ENCODE assay signal across 26 cellular contexts in the genomic region with DNA sequence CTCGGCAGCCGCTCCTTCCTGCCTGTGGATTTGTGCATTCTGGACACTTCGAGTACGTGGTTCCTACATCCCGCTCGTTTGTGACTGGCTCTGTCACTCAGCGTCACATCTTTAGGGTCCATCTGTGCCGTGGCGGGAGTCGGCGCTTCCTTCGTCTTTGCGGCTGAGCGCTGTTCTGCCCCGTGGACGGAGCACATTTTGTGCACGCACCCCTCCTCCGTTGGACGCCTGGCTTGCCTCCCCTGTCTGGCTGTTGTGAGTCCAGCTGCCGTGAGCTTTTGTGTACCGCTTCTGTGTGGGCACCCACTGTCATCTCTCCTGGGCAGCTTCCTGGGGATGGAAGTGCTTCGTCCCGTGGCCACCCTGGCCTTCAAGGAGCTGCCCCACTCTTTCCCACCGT.
"Had no signal": no experiment of that assay in that cellular context is flagged by ENCODE, and none has a peak within 500 bp of the region (broad histone marks: within the 10 kb centered on the region; RNA-seq: fewer than 3 reads in every experiment).

No MANE protein-coding gene starts in this region.

- H3K36me3 ChIP-seq: colonic mucosa, tibial artery had no signal

- H3K4me1 Mint-ChIP-seq: activated naive CD4-positive, alpha-beta T cell treated with anti-CD3 and anti-CD28 coated beads, Interleukin-2, amount 10 ng/mL, durations not matched to agents 7 days and 5 days; central memory CD8-positive, alpha-beta T cell; nephron; stimulated activated naive CD8-positive, alpha-beta T cell treated with anti-CD3 and anti-CD28 coated beads, Interleukin-15, amount 100 ng/mL, for 72 hours had no signal

- H3K79me2 ChIP-seq: hepatocyte had no signal

- ATAC-seq: activated T-cell treated with anti-CD3 and anti-CD28 coated beads, Interleukin-2, amount 50 U/mL, for 72 hours; effector memory CD8-positive, alpha-beta T cell; esophagus mucosa; left ventricle myocardium superior; stimulated activated effector memory CD8-positive, alpha-beta T cell treated with anti-CD3 and anti-CD28 coated beads, Interleukin-12 subunit alpha, Interleukin-12 subunit beta, amount 100 ng/mL, for 72 hours; stimulated activated naive CD8-positive, alpha-beta T cell treated with anti-CD3 and anti-CD28 coated beads, Interleukin-15, amount 100 ng/mL, for 72 hours had no signal

- H3K4me2 ChIP-seq: hepatocyte had no signal

- H3K36me3 Mint-ChIP-seq: activated CD4-positive, alpha-beta memory T cell treated with anti-CD3 and anti-CD28 coated beads for 36 hours; activated naive CD4-positive, alpha-beta T cell treated with anti-CD3 and anti-CD28 coated beads, Interleukin-2, amount 10 ng/mL, durations not matched to agents 7 days and 5 days; brain; immature natural killer cell; memory B cell; stimulated activated effector memory CD8-positive, alpha-beta T cell treated with anti-CD3 and anti-CD28 coated beads, Interleukin-12 subunit alpha, Interleukin-12 subunit beta, amount 100 ng/mL, for 72 hours had no signal

- H3K27ac ChIP-seq: colonic mucosa, hepatocyte had no signal

- DNase-seq: activated CD4-positive, alpha-beta memory T cell treated with anti-CD3 and anti-CD28 coated beads for 36 hours; activated CD4-positive, alpha-beta T cell treated with anti-CD3 and anti-CD28 coated beads for 4 hours; activated CD4-positive, CD25-positive, alpha-beta regulatory T cell; activated effector memory CD4-positive, alpha-beta T cell treated with Interleukin-2 at 50 U/mL for 16 hours; activated naive CD4-positive, alpha-beta T cell treated with anti-CD3 and anti-CD28 coated beads, Interleukin-2, amount 10 ng/mL, durations not matched to agents 7 days and 5 days; activated T-cell treated with anti-CD3 and anti-CD28 coated beads, Interleukin-2, amount 50 U/mL, for 72 hours; anterior cingulate cortex; colonic mucosa; dorsolateral prefrontal cortex; effector memory CD8-positive, alpha-beta T cell; foreskin melanocyte; immature natural killer cell; left ventricle myocardium superior; retina; stimulated activated CD4-positive, alpha-beta T cell treated with anti-CD3 and anti-CD28 coated beads, Interleukin-12 subunit alpha, Interleukin-12 subunit beta, amount 100 ng/mL, for 4 hours; stimulated activated naive CD8-positive, alpha-beta T cell treated with anti-CD3 and anti-CD28 coated beads, Interleukin-15, amount 100 ng/mL, for 72 hours; T-helper 9 cell; tibial artery had no signal

- H3K9me3 ChIP-seq: colonic mucosa, tibial artery had no signal

- H3K9me3 Mint-ChIP-seq: activated CD4-positive, alpha-beta memory T cell treated with anti-CD3 and anti-CD28 coated beads for 36 hours; activated naive CD4-positive, alpha-beta T cell treated with anti-CD3 and anti-CD28 coated beads, Interleukin-2, amount 10 ng/mL, durations not matched to agents 7 days and 5 days; activated T-cell treated with anti-CD3 and anti-CD28 coated beads, Interleukin-2, amount 50 U/mL, for 72 hours; brain; central memory CD8-positive, alpha-beta T cell; effector memory CD8-positive, alpha-beta T cell; immature natural killer cell; memory B cell; nephron; stimulated activated effector memory CD8-positive, alpha-beta T cell treated with anti-CD3 and anti-CD28 coated beads, Interleukin-12 subunit alpha, Interleukin-12 subunit beta, amount 100 ng/mL, for 72 hours; stimulated activated naive CD8-positive, alpha-beta T cell treated with anti-CD3 and anti-CD28 coated beads, Interleukin-15, amount 100 ng/mL, for 72 hours had no signal

- H3K27ac Mint-ChIP-seq: activated CD4-positive, alpha-beta memory T cell treated with anti-CD3 and anti-CD28 coated beads for 36 hours; activated naive CD4-positive, alpha-beta T cell treated with anti-CD3 and anti-CD28 coated beads, Interleukin-2, amount 10 ng/mL, durations not matched to agents 7 days and 5 days; activated T-cell treated with anti-CD3 and anti-CD28 coated beads, Interleukin-2, amount 50 U/mL, for 72 hours; effector memory CD8-positive, alpha-beta T cell; immature natural killer cell; memory B cell; progenitor cell of endocrine pancreas; stimulated activated effector memory CD8-positive, alpha-beta T cell treated with anti-CD3 and anti-CD28 coated beads, Interleukin-12 subunit alpha, Interleukin-12 subunit beta, amount 100 ng/mL, for 72 hours had no signal

- H3K4me3 Mint-ChIP-seq: activated CD4-positive, alpha-beta memory T cell treated with anti-CD3 and anti-CD28 coated beads for 36 hours; activated naive CD4-positive, alpha-beta T cell treated with anti-CD3 and anti-CD28 coated beads, Interleukin-2, amount 10 ng/mL, durations not matched to agents 7 days and 5 days; activated T-cell treated with anti-CD3 and anti-CD28 coated beads, Interleukin-2, amount 50 U/mL, for 72 hours; brain; central memory CD8-positive, alpha-beta T cell; effector memory CD8-positive, alpha-beta T cell; immature natural killer cell; memory B cell; nephron; stimulated activated effector memory CD8-positive, alpha-beta T cell treated with anti-CD3 and anti-CD28 coated beads, Interleukin-12 subunit alpha, Interleukin-12 subunit beta, amount 100 ng/mL, for 72 hours; stimulated activated naive CD8-positive, alpha-beta T cell treated with anti-CD3 and anti-CD28 coated beads, Interleukin-15, amount 100 ng/mL, for 72 hours had no signal

- H2AFZ ChIP-seq: hepatocyte had no signal

- H3K4me3 ChIP-seq: colonic mucosa, hepatocyte, tibial artery had no signal
